In genomic region chr3:196287405-196288140, GRCh38 we compare ENCODE assay signal across 8 cellular contexts. TPM values are rescaled to one million over a fixed set of nuclear protein-coding genes. Genes with fewer than 3 reads are reported as not detected.
A peak's percentile ranks its signal among the peaks of the same experiment; 100 is the strongest.
DNase-seq lines count a peak whose midpoint lies in the region; TF ChIP-seq lines count a peak whose summit lies in the region.

TSS of gene PCYT1A (minus strand) at chr3:196287726. CDS start at chr3:196270531, 17,195 bp downstream.

- H3K4me1 Mint-ChIP-seq in activated naive CD4-positive, alpha-beta T cell treated with anti-CD3 and anti-CD28 coated beads, Interleukin-2, amount 50 U/mL, for 24 hours = peaks cover 45% of the 10 kb centered on the region

- no peaks in the 10 kb centered on the region for H3K9me3 ChIP-seq in SK-N-SH

- peak within 1 kb of the TSS; percentile 91 for H3K9ac ChIP-seq in SK-N-SH

- under 1% methylated on average over 37 of the region's 60 CpGs for WGBS in SK-N-SH (ENCODE audit: low lambda C conversion rate)

- H3K36me3 Mint-ChIP-seq in activated naive CD4-positive, alpha-beta T cell treated with anti-CD3 and anti-CD28 coated beads, Interleukin-2, amount 50 U/mL, for 24 hours = peaks cover 4% of the 10 kb centered on the region

- TF ChIP-seq EP300 in SK-N-SH (IDR thresholded peaks at IDR 0.05; ENCODE audit: borderline replicate concordance in 1 of 2, low read depth in 1 of 2, low read length in 1 of 2) = peak; percentile 32 to 59; a peak in 3 of 4 replicates

- peak within 1 kb of the TSS; percentile 100 for H3K4me3 Mint-ChIP-seq in activated naive CD4-positive, alpha-beta T cell treated with anti-CD3 and anti-CD28 coated beads, Interleukin-2, amount 50 U/mL, for 24 hours

- no peak for TF ChIP-seq RAD21 in SK-N-SH (IDR thresholded peaks at IDR 0.05; ENCODE audit: low read length)

- H4K20me1 ChIP-seq in SK-N-SH (ENCODE audit: insufficient read depth) = no peaks in the 10 kb centered on the region; the same call in 1 of the 2 replicates

- peak within 1 kb of the TSS; percentile 84 for H2AFZ ChIP-seq in SK-N-SH (ENCODE audit: low read depth)

- peak; percentile 93 for DNase-seq in GDM1 (lab: John Stamatoyannopoulos, UW)
- peak; percentile 86 for DNase-seq in HFF-Myc (ENCODE audit: extremely low read depth, low read depth)
- peak; percentile 96 for DNase-seq in NB4 (ENCODE audit: low read depth)
- DNase-seq in SK-N-SH = peak; percentile 93
- peak; percentile 94 for DNase-seq in globus pallidus (ENCODE audit: low spot score)
- DNase-seq in non-pigmented ciliary epithelial cell (ENCODE audit: low read depth) = peak; percentile 84
- peak; percentile 44 to 93 (median 83) for DNase-seq in substantia nigra (lab: John Stamatoyannopoulos, UW)

- H3K4me2 ChIP-seq in SK-N-SH = peak within 1 kb of the TSS; percentile 88

- H3F3A ChIP-seq in SK-N-SH (replicated peaks; ENCODE audit: insufficient read depth) = peaks cover 19% of the 10 kb centered on the region

- POLR2A ChIA-PET in SK-N-SH (lab: Yijun Ruan, JAX) = interaction anchor here (0.5 kb wide), 1 partner anchor 281 kb away, joined by 3 read pairs; the partner anchor contains the start of genes FBXO45 and WDR53

- no peaks in the 10 kb centered on the region for H3K9me2 ChIP-seq in SK-N-SH

- H3K79me2 ChIP-seq in SK-N-SH (ENCODE audit: insufficient read depth) = peaks cover 61% of the 10 kb centered on the region

- H3K4me3 ChIP-seq in HFF-Myc (replicated peaks; ENCODE audit: low read depth, low read length) (peak within 1 kb of the TSS; percentile 98), NB4 (ENCODE audit: low read depth, low read length) (peak within 1 kb of the TSS; percentile 94), SK-N-SH (ENCODE audit: low read depth in 2 of 2, low read length in 1 of 2) (peak within 1 kb of the TSS; percentile 74 to 87)

- peak within 1 kb of the TSS; percentile 82 to 90 for H3K27ac ChIP-seq in SK-N-SH (ENCODE audit: low read depth in 2 of 2, low read length in 1 of 2)
- peak within 1 kb of the TSS; percentile 90 for H3K27ac ChIP-seq in substantia nigra (ENCODE audit: low read depth, low read length, poor library complexity, severe bottlenecking)

- no peaks in the 10 kb centered on the region for H3K27me3 ChIP-seq in SK-N-SH (ENCODE audit: insufficient read depth)

- TF ChIP-seq POLR2A in NB4 (IDR thresholded peaks at IDR 0.05; ENCODE audit: extremely low read depth, insufficient read length) = peak; percentile 79

- H3K36me3 ChIP-seq in SK-N-SH (replicated peaks in 1 of 2; ENCODE audit: control insufficient read depth in 1 of 2, insufficient read depth in 2 of 2, low read length in 1 of 2) = peaks cover 3 to 6% of the 10 kb centered on the region in 2 experiments

- peaks cover 0 to 4% of the 10 kb centered on the region in 2 experiments; a peak in 1 of 4 replicates for H3K4me1 ChIP-seq in SK-N-SH (ENCODE audit: control insufficient read depth in 1 of 2, insufficient read depth in 2 of 2, low read depth in 1 of 2, low read length in 1 of 2)

- CTCF ChIA-PET in SK-N-SH (lab: Yijun Ruan, JAX) = interaction anchor here (1.0 kb wide), 1 partner anchor 206 kb away, joined by 3 read pairs; no protein-coding TSS in a partner anchor

- H3K27ac Mint-ChIP-seq in activated naive CD4-positive, alpha-beta T cell treated with anti-CD3 and anti-CD28 coated beads, Interleukin-2, amount 50 U/mL, for 24 hours = peak within 1 kb of the TSS; percentile 100

- no peaks in the 10 kb centered on the region for H3K9me3 Mint-ChIP-seq in activated naive CD4-positive, alpha-beta T cell treated with anti-CD3 and anti-CD28 coated beads, Interleukin-2, amount 50 U/mL, for 24 hours

- TF ChIP-seq CTCF in HFF-Myc (IDR thresholded peaks at IDR 0.05; ENCODE audit: low read depth, low read length, missing control alignments) (no peak), NB4 (IDR thresholded peaks at IDR 0.05; ENCODE audit: low read depth, low read length) (no peak), SK-N-SH (IDR thresholded peaks at IDR 0.05) (no peak)

- no peaks in the 10 kb centered on the region for H3K27me3 Mint-ChIP-seq in activated naive CD4-positive, alpha-beta T cell treated with anti-CD3 and anti-CD28 coated beads, Interleukin-2, amount 50 U/mL, for 24 hours

TF ChIP-seq in SK-N-SH, 30 proteins besides CTCF, POLR2A, EP300 and RAD21 (continues in another document):
- TF ChIP-seq ZBTB33 (IDR thresholded peaks at IDR 0.05; ENCODE audit: borderline replicate concordance, low read depth) (no peak; the same call in 1 of the 2 replicates), ELF1 (IDR thresholded peaks at IDR 0.05) (peak; percentile 80), YY1 (IDR thresholded peaks at IDR 0.05; ENCODE audit: low read depth) (peak; percentile 65; the same call in 1 of the 2 replicates), USF2 (IDR thresholded peaks at IDR 0.05; ENCODE audit: borderline replicate concordance, low read depth, low read length) (no peak), RFX5 (IDR thresholded peaks at IDR 0.05; ENCODE audit: low read length) (no peak), MAX (IDR thresholded peaks at IDR 0.05; ENCODE audit: low read depth) (peak; percentile 79; the same call in 1 of the 2 replicates), CHD2 (IDR thresholded peaks at IDR 0.05; ENCODE audit: low read length, partially characterized antibody) (peak; percentile 77), USF1 (IDR thresholded peaks at IDR 0.05; ENCODE audit: borderline replicate concordance, low read depth) (no peak; the same call in 1 of the 2 replicates), TCF12 (IDR thresholded peaks at IDR 0.05) (no peak), IRF3 (IDR thresholded peaks at IDR 0.05; ENCODE audit: low read depth, low read length) (peak; percentile 17; the same call in 1 of the 2 replicates), JUND (IDR thresholded peaks at IDR 0.05) (no peak), NFIC (IDR thresholded peaks at IDR 0.05; ENCODE audit: borderline replicate concordance) (no peak), TAF1 (IDR thresholded peaks at IDR 0.05; ENCODE audit: borderline replicate concordance, low read depth, low read length) (peak; percentile 78), FOXM1 (IDR thresholded peaks at IDR 0.05; ENCODE audit: low read depth) (no peak), MEF2A (IDR thresholded peaks at IDR 0.05; ENCODE audit: borderline replicate concordance, low read depth) (no peak), FOSL2 (IDR thresholded peaks at IDR 0.05; ENCODE audit: borderline replicate concordance, low read depth) (no peak), SMC3 (IDR thresholded peaks at IDR 0.05; ENCODE audit: low read depth, low read length) (no peak)

RNA-seq across cellular contexts. Expression of gene PCYT1A, which starts in this region (rescaled TPM):
- 45.9 and 52.4 TPM in 2 replicates for polyA plus RNA-seq in SK-N-SH (2012; rRNA removed)
- 31.5 and 40.6 TPM in 2 replicates for polyA plus RNA-seq in SK-N-SH (2012; cell fraction: cytosol; rRNA removed)
- polyA plus RNA-seq in SK-N-SH (2012; cell fraction: nucleus; rRNA removed) = 59.3 and 89.8 TPM in 2 replicates

Comparison
In these comparisons a context has a peak if more than half of its experiments do, and no peak if none do; other contexts are left out.
1. Peak in every context shown above with its lines: DNase-seq, H3K4me3 ChIP-seq and H3K27ac ChIP-seq.